Comparison of ENCODE assay signal across 8 cellular contexts in genomic region chr1:116374340-116375164, GRCh38. TPM values are rescaled to one million over a fixed set of nuclear protein-coding genes. Genes with fewer than 3 reads are reported as not detected.
DNase-seq lines count a peak whose midpoint lies in the region; ATAC-seq, FAIRE-seq and TF ChIP-seq lines count a peak whose summit lies in the region.

No MANE protein-coding gene starts in this region.

- H3K23ac ChIP-seq in trophoblast cell (ENCODE audit: low read length): no peak overlapping the region

- CTCF ChIA-PET in activated CD8-positive, alpha-beta T cell treated with anti-CD3 and anti-CD28 coated beads, Interleukin-2, amount 10 ng/mL, durations not matched to agents 7 days and 5 days (lab: Charles Lee): interaction anchor here (1.0 to 4.3 kb wide), 9 partner anchors 8 to 235 kb away, joined by 3 to 18 read pairs (median 4); no protein-coding TSS in a partner anchor

- peak overlapping the region; percentile 92 for H3K4me3 ChIP-seq in trophoblast cell (ENCODE audit: low read depth, low read length)

- H3K4me1 Mint-ChIP-seq in activated CD8-positive, alpha-beta T cell treated with anti-CD3 and anti-CD28 coated beads, Interleukin-2, amount 10 ng/mL, durations not matched to agents 7 days and 5 days (ENCODE audit: low read depth): peaks cover 55% of the 10 kb centered on the region

- peak overlapping the region; percentile 49 for H2AK5ac ChIP-seq in trophoblast cell (ENCODE audit: low read length)

- peaks cover 25% of the 10 kb centered on the region for H3K36me3 Mint-ChIP-seq in activated CD8-positive, alpha-beta T cell treated with anti-CD3 and anti-CD28 coated beads, Interleukin-2, amount 10 ng/mL, durations not matched to agents 7 days and 5 days (ENCODE audit: low read depth)

- no CpG with 5 or more reads among the region's 26 CpGs for WGBS in trophoblast cell (ENCODE audit: extremely low coverage, insufficient coverage, insufficient read length)

- H2BK120ac ChIP-seq in trophoblast cell (ENCODE audit: insufficient read depth, low read length, poor library complexity): peak overlapping the region; percentile 68

- H3K14ac ChIP-seq in trophoblast cell (ENCODE audit: low read length): peak overlapping the region; percentile 77

- no peak overlapping the region for H4K12ac ChIP-seq in trophoblast cell (ENCODE audit: low read depth, low read length)

- peak overlapping the region; percentile 8 for H4K8ac ChIP-seq in trophoblast cell (ENCODE audit: low read depth, low read length)

- TF ChIP-seq CTCF in foreskin keratinocyte (conservative IDR thresholded peaks at IDR 0.05): no peak

- H3K9ac ChIP-seq in trophoblast cell (ENCODE audit: low read length): peak overlapping the region; percentile 46

- peak overlapping the region; percentile 76 for H4K91ac ChIP-seq in trophoblast cell (ENCODE audit: low read depth, low read length)

- H2BK5ac ChIP-seq in trophoblast cell (ENCODE audit: low read depth, low read length, poor library complexity): peak overlapping the region; percentile 80

- H2BK12ac ChIP-seq in trophoblast cell (ENCODE audit: low read length): no peak overlapping the region

- intact Hi-C loops in Right ventricle myocardium inferior (cut with DNase I) (loop anchor here (5.0 kb wide), 2 partner anchors 207 to 237 kb away; no protein-coding TSS in a partner anchor), cardiac septum (cut with DNase I) (loop anchor here (5.0 kb wide), 4 partner anchors 58 to 222 kb away; partner anchors contain the start of gene CD58)

- peaks cover 0 to 3% of the 10 kb centered on the region in 2 experiments for H3K36me3 ChIP-seq in trophoblast cell (ENCODE audit: control insufficient read depth in 1 of 2, insufficient read depth in 2 of 2, low read length in 2 of 2)

- H2AFZ ChIP-seq in trophoblast cell (ENCODE audit: insufficient read depth, low read length, poor library complexity): peak overlapping the region; percentile 45

- no peaks in the 10 kb centered on the region for H3K9me3 ChIP-seq in trophoblast cell (ENCODE audit: insufficient read depth, low read depth, low read length)

- no peak for FAIRE-seq in urothelium cell line (lab: Jason Lieb, UNC)

- ATAC-seq in Right ventricle myocardium inferior (no peak), foreskin keratinocyte (no peak), GM18909 (IDR thresholded peaks at IDR 0.05; ENCODE audit: poor library complexity, unreplicated experiment) (no peak)
- ATAC-seq in activated CD8-positive, alpha-beta T cell treated with anti-CD3 and anti-CD28 coated beads, Interleukin-2, amount 10 ng/mL, durations not matched to agents 7 days and 5 days: peak; percentile 7

- peaks cover 33% of the 10 kb centered on the region for H3K4me1 ChIP-seq in foreskin keratinocyte
- peaks cover 18 to 23% of the 10 kb centered on the region in 2 experiments for H3K4me1 ChIP-seq in trophoblast cell (ENCODE audit: control insufficient read depth in 1 of 2, insufficient read depth in 2 of 2, low read length in 2 of 2)

- DNase-seq in Right ventricle myocardium inferior (ENCODE audit: missing footprints): peak; percentile 61
- DNase-seq in cardiac septum (ENCODE audit: low spot score): no peak
- peak; percentile 55 for DNase-seq in activated CD8-positive, alpha-beta T cell treated with anti-CD3 and anti-CD28 coated beads, Interleukin-2, amount 10 ng/mL, durations not matched to agents 7 days and 5 days
- no peak for DNase-seq in foreskin keratinocyte
- DNase-seq in trophoblast cell: no peak
- no peak for DNase-seq in GOT3 (lab: John Stamatoyannopoulos, UW)
- no peak for DNase-seq in urothelium cell line (ENCODE audit: low spot score)

- peak overlapping the region; percentile 88 for H3K27ac Mint-ChIP-seq in activated CD8-positive, alpha-beta T cell treated with anti-CD3 and anti-CD28 coated beads, Interleukin-2, amount 10 ng/mL, durations not matched to agents 7 days and 5 days

- peak overlapping the region; percentile 92 for H3K4me3 Mint-ChIP-seq in activated CD8-positive, alpha-beta T cell treated with anti-CD3 and anti-CD28 coated beads, Interleukin-2, amount 10 ng/mL, durations not matched to agents 7 days and 5 days

- peak overlapping the region; percentile 98 for H3K4ac ChIP-seq in trophoblast cell (ENCODE audit: low read depth, low read length)

- H3K27me3 ChIP-seq in foreskin keratinocyte: peaks cover 3% of the 10 kb centered on the region
- no peaks in the 10 kb centered on the region for H3K27me3 ChIP-seq in trophoblast cell (ENCODE audit: insufficient read depth, low read length)

- peak overlapping the region; percentile 70 for H3K18ac ChIP-seq in trophoblast cell (ENCODE audit: low read length)

- peak overlapping the region; percentile 77 for H3K4me2 ChIP-seq in trophoblast cell (ENCODE audit: low read length)

- H3K79me1 ChIP-seq in trophoblast cell (ENCODE audit: low read length): peaks cover 19% of the 10 kb centered on the region

- H3K27ac ChIP-seq in foreskin keratinocyte (peak overlapping the region; percentile 87), trophoblast cell (ENCODE audit: low read depth, low read length) (peak overlapping the region; percentile 79)

- POLR2A ChIA-PET in activated CD8-positive, alpha-beta T cell treated with anti-CD3 and anti-CD28 coated beads, Interleukin-2, amount 10 ng/mL, durations not matched to agents 7 days and 5 days (lab: Charles Lee): interaction anchor here (1.1 to 4.2 kb wide), 4 partner anchors 28 to 236 kb away, joined by 3 to 27 read pairs (median 8); no protein-coding TSS in a partner anchor

- peaks cover 24% of the 10 kb centered on the region for H3K79me2 ChIP-seq in trophoblast cell (ENCODE audit: control insufficient read depth, insufficient read depth, low read length, poor library complexity)

- peaks cover 19% of the 10 kb centered on the region for H3K27me3 Mint-ChIP-seq in activated CD8-positive, alpha-beta T cell treated with anti-CD3 and anti-CD28 coated beads, Interleukin-2, amount 10 ng/mL, durations not matched to agents 7 days and 5 days (ENCODE audit: low read depth)

- H3K9me3 Mint-ChIP-seq in activated CD8-positive, alpha-beta T cell treated with anti-CD3 and anti-CD28 coated beads, Interleukin-2, amount 10 ng/mL, durations not matched to agents 7 days and 5 days (ENCODE audit: insufficient read depth): no peaks in the 10 kb centered on the region

RNA-seq across cellular contexts. Expression of gene ATP1A1, which starts 1.5 kb away (rescaled TPM):
- total RNA-seq in Right ventricle myocardium inferior: 298 TPM
- 192 TPM for total RNA-seq in cardiac septum
- 100 to 1,000 TPM; 203 to 204 TPM for total RNA-seq in activated CD8-positive, alpha-beta T cell treated with anti-CD3 and anti-CD28 coated beads, Interleukin-2, amount 10 ng/mL, durations not matched to agents 7 days and 5 days
- total RNA-seq in foreskin keratinocyte: 141 and 174 TPM in 2 replicates
- polyA plus RNA-seq in foreskin keratinocyte: 124 and 152 TPM in 2 replicates
- polyA plus RNA-seq in trophoblast cell (2013): 247 and 256 TPM in 2 replicates

Comparison
In these comparisons a context has a peak if more than half of its experiments do, and no peak if none do; other contexts are left out.
1. DNase-seq: peak in Right ventricle myocardium inferior (single experiment) and activated CD8-positive, alpha-beta T cell treated with anti-CD3 and anti-CD28 coated beads, Interleukin-2, amount 10 ng/mL, durations not matched to agents 7 days and 5 days (single experiment); none in cardiac septum (single experiment), foreskin keratinocyte (0 of 2), trophoblast cell (0 of 2), GOT3 (single experiment) and urothelium cell line (single experiment).